Comparison of ENCODE assay signal across 11 cellular contexts in the genomic region with DNA sequence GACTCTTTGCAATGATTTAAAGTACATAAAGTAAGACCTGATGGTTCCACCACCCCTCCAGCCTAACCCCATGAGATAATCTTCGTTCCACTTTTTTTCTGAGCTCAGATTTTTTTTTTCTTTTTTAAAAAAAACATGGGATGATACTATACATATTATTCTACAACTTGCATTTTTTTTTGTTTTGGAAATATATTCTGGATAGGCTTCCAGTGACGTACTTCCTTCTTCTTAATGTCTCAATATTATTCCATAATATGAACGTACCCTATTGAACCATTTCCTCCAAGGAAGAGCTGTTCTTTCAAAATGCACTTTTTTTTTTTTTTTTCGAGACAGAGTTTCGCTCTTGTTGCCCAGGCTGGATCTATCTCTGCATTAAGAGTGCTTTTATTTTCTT. TPM values are rescaled to one million over a fixed set of nuclear protein-coding genes. Genes with fewer than 3 reads are reported as not detected.
A peak's percentile ranks its signal among the peaks of the same experiment; 100 is the strongest.
DNase-seq lines count a peak whose midpoint lies in the region; ATAC-seq and TF ChIP-seq lines count a peak whose summit lies in the region.
"Had no signal": no experiment of that assay in that cellular context is flagged by ENCODE, and none has a peak within 500 bp of the region (broad histone marks: within the 10 kb centered on the region; RNA-seq: fewer than 3 reads in every experiment).

No MANE protein-coding gene starts in this region.

- H3K14ac ChIP-seq in mesenchymal stem cell (ENCODE audit: low read length in 2 of 2) = no peak overlapping the region

- no peak overlapping the region for H2BK5ac ChIP-seq in mesenchymal stem cell (ENCODE audit: low read depth, low read length, poor library complexity, severe bottlenecking)

- H2AFZ ChIP-seq in mesenchymal stem cell (ENCODE audit: low read depth, low read length) = no peak overlapping the region

- peaks cover 8% of the 10 kb centered on the region for H3K79me1 ChIP-seq in mesenchymal stem cell (replicated peaks; ENCODE audit: low read length, poor library complexity, severe bottlenecking)

- H2BK120ac ChIP-seq in mesenchymal stem cell (ENCODE audit: low read depth, low read length) = no peak overlapping the region

- DNase-seq in right atrium auricular region (ENCODE audit: low spot score) (no peak), cardiac septum (ENCODE audit: low spot score) (no peak), ascending aorta (ENCODE audit: low spot score in 2 of 2) (no peak), mesenchymal stem cell (no peak), upper lobe of right lung (no peak), vagina (ENCODE audit: extremely low spot score in 2 of 2) (no peak)
- DNase-seq: activated naive CD4-positive, alpha-beta T cell; midbrain; NCI-H510A treated with DMSO at 0.1 percent for 48 hours had no signal

- H3K4ac ChIP-seq in mesenchymal stem cell (ENCODE audit: low read depth in 1 of 2, low read length in 2 of 2) = no peak overlapping the region

- no peaks in the 10 kb centered on the region for H3K27me3 ChIP-seq in right atrium auricular region
- H3K27me3 ChIP-seq in ascending aorta = no peaks in the 10 kb centered on the region
- H3K27me3 ChIP-seq in mesenchymal stem cell (ENCODE audit: control insufficient read depth in 1 of 2, insufficient read depth in 1 of 2, low read length in 2 of 2) = no peaks in the 10 kb centered on the region
- H3K27me3 ChIP-seq in upper lobe of right lung = no peaks in the 10 kb centered on the region
- H3K27me3 ChIP-seq in vagina = no peaks in the 10 kb centered on the region

- no peak overlapping the region for H3K18ac ChIP-seq in mesenchymal stem cell (ENCODE audit: low read depth in 1 of 2, low read length in 2 of 2)

- H3K9me3 ChIP-seq in right atrium auricular region (no peaks in the 10 kb centered on the region), ascending aorta (no peaks in the 10 kb centered on the region), mesenchymal stem cell (ENCODE audit: control insufficient read depth, low read length) (no peaks in the 10 kb centered on the region), upper lobe of right lung (no peaks in the 10 kb centered on the region), vagina (no peaks in the 10 kb centered on the region)

- H4K91ac ChIP-seq in mesenchymal stem cell (ENCODE audit: low read length) = no peak overlapping the region

- no peak for TF ChIP-seq POLR2A in vagina (IDR thresholded peaks at IDR 0.05)

- WGBS in mesenchymal stem cell = 91% methylated on average over 2 of the region's 5 CpGs

- H3K36me3 ChIP-seq in right atrium auricular region = no peaks in the 10 kb centered on the region
- H3K36me3 ChIP-seq in ascending aorta = no peaks in the 10 kb centered on the region
- H3K36me3 ChIP-seq in mesenchymal stem cell (ENCODE audit: control insufficient read depth in 1 of 2, insufficient read depth in 2 of 2, low read depth in 1 of 2, low read length in 2 of 2) = no peaks in the 10 kb centered on the region
- no peaks in the 10 kb centered on the region for H3K36me3 ChIP-seq in upper lobe of right lung
- no peaks in the 10 kb centered on the region for H3K36me3 ChIP-seq in vagina

- no peak overlapping the region for H3K23ac ChIP-seq in mesenchymal stem cell (ENCODE audit: low read length in 2 of 2)

- intact Hi-C loops in cardiac septum (cut with DNase I) (no loop called here), ascending aorta (cut with DNase I) (loop anchor here (10.0 kb wide), 2 partner anchors 562 to 1118 kb away; partner anchors contain the start of genes ARPC5 and IVNS1ABP), upper lobe of right lung (cut with DNase I) (no loop called here), vagina (cut with DNase I) (no loop called here)

- no peak overlapping the region for H2BK12ac ChIP-seq in mesenchymal stem cell (ENCODE audit: low read length in 2 of 2)

- H3K27ac ChIP-seq in right atrium auricular region (peak overlapping the region in 1 of 2 donors; percentile 93), ascending aorta (peak overlapping the region in 1 of 2 donors; percentile 93), mesenchymal stem cell (ENCODE audit: low read length, poor library complexity, severe bottlenecking) (no peak overlapping the region), upper lobe of right lung (peak overlapping the region; percentile 91), vagina (no peak overlapping the region)

- no peak overlapping the region for H4K8ac ChIP-seq in mesenchymal stem cell (ENCODE audit: low read length)

- H2AK5ac ChIP-seq in mesenchymal stem cell (ENCODE audit: low read length, severe bottlenecking) = no peak overlapping the region

- H3K4me3 ChIP-seq in right atrium auricular region (peak overlapping the region; percentile 74 to 82), ascending aorta (peak overlapping the region; percentile 76 to 90), mesenchymal stem cell (ENCODE audit: insufficient read depth in 1 of 2, low read depth in 1 of 2, low read length in 2 of 2) (peak overlapping the region in 1 of 2 experiments; percentile 98), upper lobe of right lung (peak overlapping the region; percentile 93), vagina (no peak overlapping the region)

- H2BK15ac ChIP-seq in mesenchymal stem cell (ENCODE audit: low read depth, poor library complexity, severe bottlenecking) = no peak overlapping the region

- H3K4me1 ChIP-seq in right atrium auricular region (peaks cover 0 to 23% of the 10 kb centered on the region in 2 donors), ascending aorta (peaks cover 2 to 16% of the 10 kb centered on the region in 2 donors), mesenchymal stem cell (ENCODE audit: control insufficient read depth, insufficient read depth, low read depth, low read length) (peaks cover 3% of the 10 kb centered on the region), upper lobe of right lung (peaks cover 16% of the 10 kb centered on the region), vagina (peaks cover 35% of the 10 kb centered on the region)

- no peak overlapping the region for H3K4me2 ChIP-seq in mesenchymal stem cell (ENCODE audit: low read length, poor library complexity, severe bottlenecking)

- H3K9ac ChIP-seq in mesenchymal stem cell (ENCODE audit: low read length) = peak overlapping the region; percentile 96

- no peak for TF ChIP-seq CTCF in right atrium auricular region (IDR thresholded peaks at IDR 0.05)
- TF ChIP-seq CTCF in ascending aorta (IDR thresholded peaks at IDR 0.05) = no peak
- TF ChIP-seq CTCF in upper lobe of right lung (IDR thresholded peaks at IDR 0.05) = no peak
- TF ChIP-seq CTCF in vagina (IDR thresholded peaks at IDR 0.05) = no peak

- no peak for ATAC-seq in upper lobe of right lung
- ATAC-seq in GM21381 (IDR thresholded peaks at IDR 0.05; ENCODE audit: unreplicated experiment) = no peak
- no peak for ATAC-seq in HG02840 (IDR thresholded peaks at IDR 0.05; ENCODE audit: low FRiP score, unreplicated experiment)

RNA-seq across cellular contexts. Expression of gene EDEM3, which starts 1.6 kb away (rescaled TPM):
- total RNA-seq in right atrium auricular region = 10 to 100 TPM; 18.1 to 30.0 TPM
- total RNA-seq in cardiac septum = 18.5 TPM
- total RNA-seq in ascending aorta = 23.1 TPM
- 52.7 TPM for polyA plus RNA-seq in mesenchymal stem cell (2013, experiment 1 of 2)
- polyA plus RNA-seq in mesenchymal stem cell (2013, experiment 2 of 2) = 58.0 TPM
- 43.6 TPM for total RNA-seq in upper lobe of right lung
- 24.1 TPM for total RNA-seq in vagina

Comparison
In these comparisons a context has a peak if more than half of its experiments do, and no peak if none do; other contexts are left out.
1. H3K4me3 ChIP-seq: peak in right atrium auricular region (2 of 2), ascending aorta (2 of 2) and upper lobe of right lung (single experiment); none in vagina (0 of 2).